27 cellular contexts compared by ENCODE assay signal in genomic region chr3:132267594-132267993, GRCh38.
"Had no signal": no experiment of that assay in that cellular context is flagged by ENCODE, and none has a peak within 500 bp of the region (broad histone marks: within the 10 kb centered on the region; RNA-seq: fewer than 3 reads in every experiment).

No MANE protein-coding gene starts in this region.

- H3K27ac Mint-ChIP-seq: naive B cell; nephron; stimulated activated memory B cell treated with anti-CD40 and anti-IgM and Interleukin-4, amounts not matched to agents 10 μg/mL and 1 μg/mL and 100 μg/mL, for 72 hours; stimulated activated naive CD8-positive, alpha-beta T cell treated with anti-CD3 and anti-CD28 coated beads, Interleukin-15, Interleukin-2, amounts not matched to agents 100 ng/mL and 50 ng/mL, for 24 hours had no signal

- H3K4me1 ChIP-seq: esophagus muscularis mucosa, gastrocnemius medialis, heart right ventricle, left lung, pancreas, right lobe of liver, spleen, tibial artery, uterus had no signal

- DNase-seq: effector memory CD4-positive, alpha-beta T cell; gastrocnemius medialis; heart right ventricle; hypothalamus; islet precursor cell; left lung; lower lobe of right lung; mesenchymal stem cell; midbrain; naive B cell; occipital lobe; pancreas; retina; right lobe of liver; spleen; stimulated activated CD4-positive, alpha-beta T cell treated with anti-CD3 and anti-CD28 coated beads, Interleukin-15, amount 100 ng/mL, for 24 hours; stimulated activated CD4-positive, alpha-beta T cell treated with anti-CD3 and anti-CD28 coated beads, Interleukin-1b, Interleukin-23, amount 100 ng/mL, for 48 hours; stimulated activated CD4-positive, alpha-beta T cell treated with anti-CD3 and anti-CD28 coated beads, Interleukin-4, amount 100 ng/mL, for 24 hours; tibial artery; upper lobe of left lung; uterus had no signal

- H3K4me3 Mint-ChIP-seq: naive B cell; nephron; stimulated activated memory B cell treated with anti-CD40 and anti-IgM and Interleukin-4, amounts not matched to agents 10 μg/mL and 1 μg/mL and 100 μg/mL, for 72 hours; stimulated activated naive CD8-positive, alpha-beta T cell treated with anti-CD3 and anti-CD28 coated beads, Interleukin-15, Interleukin-2, amounts not matched to agents 100 ng/mL and 50 ng/mL, for 24 hours had no signal

- H3K27ac ChIP-seq: epithelial cell of prostate, esophagus muscularis mucosa, gastrocnemius medialis, heart right ventricle, left lung, lower lobe of right lung, pancreas, right lobe of liver, spleen, tibial artery, upper lobe of left lung, uterus had no signal

- H3K27me3 Mint-ChIP-seq: progenitor cell of endocrine pancreas had no signal

- H3K36me3 ChIP-seq: esophagus muscularis mucosa, gastrocnemius medialis, heart right ventricle, left lung, lower lobe of right lung, pancreas, right lobe of liver, spleen, tibial artery, upper lobe of left lung, uterus had no signal

- H3K9me3 Mint-ChIP-seq: naive B cell; stimulated activated naive CD8-positive, alpha-beta T cell treated with anti-CD3 and anti-CD28 coated beads, Interleukin-15, Interleukin-2, amounts not matched to agents 100 ng/mL and 50 ng/mL, for 24 hours had no signal

- H3K27me3 ChIP-seq: esophagus muscularis mucosa, gastrocnemius medialis, heart right ventricle, left lung, pancreas, right lobe of liver, tibial artery, upper lobe of left lung, uterus had no signal

- H3K4me1 Mint-ChIP-seq: naive B cell; nephron; stimulated activated memory B cell treated with anti-CD40 and anti-IgM and Interleukin-4, amounts not matched to agents 10 μg/mL and 1 μg/mL and 100 μg/mL, for 72 hours had no signal

- H3K36me3 Mint-ChIP-seq: naive B cell; stimulated activated memory B cell treated with anti-CD40 and anti-IgM and Interleukin-4, amounts not matched to agents 10 μg/mL and 1 μg/mL and 100 μg/mL, for 72 hours had no signal

- H3K9me3 ChIP-seq: esophagus muscularis mucosa, gastrocnemius medialis, heart right ventricle, left lung, lower lobe of right lung, pancreas, right lobe of liver, spleen, tibial artery, upper lobe of left lung, uterus had no signal

- H3K4me3 ChIP-seq: esophagus muscularis mucosa, gastrocnemius medialis, heart right ventricle, left lung, lower lobe of right lung, pancreas, right lobe of liver, spleen, tibial artery, upper lobe of left lung, uterus had no signal
